Comparison of ENCODE assay signal across 22 cellular contexts in genomic region chr1:18200136-18200717, GRCh38.
DNase-seq lines count a peak whose midpoint lies in the region; ATAC-seq lines count a peak whose summit lies in the region.
"Had no signal": no experiment of that assay in that cellular context is flagged by ENCODE, and none has a peak within 500 bp of the region (broad histone marks: within the 10 kb centered on the region; RNA-seq: fewer than 3 reads in every experiment).

No MANE protein-coding gene starts in this region.

- peak; percentile 25 for DNase-seq in DMS 273 (lab: John Stamatoyannopoulos, UW; ENCODE audit: unreplicated experiment)
- DNase-seq in DMS 273 treated with DMSO at 0.1 percent for 48 hours (lab: John Stamatoyannopoulos, UW), result no peak
- DNase-seq in NCI-H1694 (lab: John Stamatoyannopoulos, UW), result peak; percentile 70
- peak; percentile 79 for DNase-seq in cerebellar cortex (ENCODE audit: low spot score)
- DNase-seq in occipital lobe (lab: John Stamatoyannopoulos, UW), result peak; percentile 75
- DNase-seq in NCI-H146 treated with DMSO at 0.1 percent for 48 hours (lab: John Stamatoyannopoulos, UW; ENCODE audit: unreplicated experiment), result no peak
- DNase-seq: activated CD4-positive, alpha-beta T cell treated with anti-CD3 and anti-CD28 coated beads, Interleukin-2, amount 50 U/mL, for 4 hours; activated CD8-positive, alpha-beta memory T cell treated with anti-CD3 and anti-CD28 coated beads, Interleukin-2, amount 50 U/mL, for 4 hours; effector memory CD8-positive, alpha-beta T cell; EL; GOT3; KBM-7; mesenchymal stem cell; naive B cell; NK-92 treated with Interleukin-12 subunit alpha and Interleukin-12 subunit beta, amount 100 ng/mL, for 24 hours; stimulated activated CD4-positive, alpha-beta T cell treated with anti-CD3 and anti-CD28 coated beads, Interleukin-4, amount 100 ng/mL, for 1 hour; stimulated activated naive CD4-positive, alpha-beta T cell; T-helper 17 cell; thyroid gland had no signal

- no peak for ATAC-seq in HG02973 (IDR thresholded peaks at IDR 0.05; ENCODE audit: unreplicated experiment)
- no peak for ATAC-seq in HG03521 (IDR thresholded peaks at IDR 0.05; ENCODE audit: unreplicated experiment)
- ATAC-seq: effector memory CD8-positive, alpha-beta T cell; gastroesophageal sphincter; T-helper 17 cell had no signal

Comparison
In these comparisons a context has a peak if more than half of its experiments do, and no peak if none do; other contexts are left out.
1. DNase-seq: peak in DMS 273 (single experiment), NCI-H1694 (single experiment), cerebellar cortex (single experiment) and occipital lobe (single experiment); none in DMS 273 treated with DMSO at 0.1 percent for 48 hours (single experiment) and NCI-H146 treated with DMSO at 0.1 percent for 48 hours (single experiment).